ENCODE assay signal across 1 cellular context in genomic region chr12:56117778-56118687, GRCh38.
TF ChIP-seq lines count a peak whose summit lies in the region.

A gene with protein sequence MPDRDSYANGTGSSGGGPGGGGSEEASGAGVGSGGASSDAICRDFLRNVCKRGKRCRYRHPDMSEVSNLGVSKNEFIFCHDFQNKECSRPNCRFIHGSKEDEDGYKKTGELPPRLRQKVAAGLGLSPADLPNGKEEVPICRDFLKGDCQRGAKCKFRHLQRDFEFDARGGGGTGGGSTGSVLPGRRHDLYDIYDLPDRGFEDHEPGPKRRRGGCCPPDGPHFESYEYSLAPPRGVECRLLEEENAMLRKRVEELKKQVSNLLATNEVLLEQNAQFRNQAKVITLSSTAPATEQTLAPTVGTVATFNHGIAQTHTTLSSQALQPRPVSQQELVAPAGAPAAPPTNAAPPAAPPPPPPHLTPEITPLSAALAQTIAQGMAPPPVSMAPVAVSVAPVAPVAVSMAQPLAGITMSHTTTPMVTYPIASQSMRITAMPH (plus strand): TSS chr12:56118266. CDS start chr12:56120563, 2,297 bp downstream.

TF ChIP-seq in HEK293, 187 proteins besides CTCF, POLR2A, EP300 and RAD21 (continued from another document and continues in another):
- peak; percentile 31; the same call in 1 of the 2 replicates for TF ChIP-seq BCL11B (tag by site-specific recombination; IDR thresholded peaks at IDR 0.05; ENCODE audit: low read depth)
- TF ChIP-seq, protein P1, sequence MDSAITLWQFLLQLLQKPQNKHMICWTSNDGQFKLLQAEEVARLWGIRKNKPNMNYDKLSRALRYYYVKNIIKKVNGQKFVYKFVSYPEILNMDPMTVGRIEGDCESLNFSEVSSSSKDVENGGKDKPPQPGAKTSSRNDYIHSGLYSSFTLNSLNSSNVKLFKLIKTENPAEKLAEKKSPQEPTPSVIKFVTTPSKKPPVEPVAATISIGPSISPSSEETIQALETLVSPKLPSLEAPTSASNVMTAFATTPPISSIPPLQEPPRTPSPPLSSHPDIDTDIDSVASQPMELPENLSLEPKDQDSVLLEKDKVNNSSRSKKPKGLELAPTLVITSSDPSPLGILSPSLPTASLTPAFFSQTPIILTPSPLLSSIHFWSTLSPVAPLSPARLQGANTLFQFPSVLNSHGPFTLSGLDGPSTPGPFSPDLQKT (IDR thresholded peaks at IDR 0.05; ENCODE audit: borderline replicate concordance, low read depth, low read length) = peak; percentile 60; the same call in 1 of the 2 replicates
- peak; percentile 93 for TF ChIP-seq KLF8 (tag by site-specific recombination; IDR thresholded peaks at IDR 0.05)
- peak; percentile 44; the same call in 1 of the 2 replicates for TF ChIP-seq ZSCAN23 (tag by site-specific recombination; IDR thresholded peaks at IDR 0.05)
- TF ChIP-seq ZNF2 (tag by site-specific recombination; IDR thresholded peaks at IDR 0.05) = peak; percentile 87
- no peak for TF ChIP-seq ZNF747 (tag by site-specific recombination; IDR thresholded peaks at IDR 0.05)
- TF ChIP-seq ZBTB1 (tag by site-specific recombination; IDR thresholded peaks at IDR 0.05) = peak; percentile 71; the same call in 1 of the 2 replicates
- TF ChIP-seq ZNF623 (tag by site-specific recombination; IDR thresholded peaks at IDR 0.05) = 0 out of 2 replicates have a peak, but pooled peaks have one; percentile 5
- TF ChIP-seq ZNF335 (tag by site-specific recombination; conservative IDR thresholded peaks at IDR 0.05) = peak; percentile 88
- peak; percentile 83; the same call in 1 of the 2 replicates for TF ChIP-seq ZNF501 (tag by site-specific recombination; IDR thresholded peaks at IDR 0.05)
- TF ChIP-seq ZNF394 (tag by site-specific recombination; IDR thresholded peaks at IDR 0.05; ENCODE audit: borderline replicate concordance) = peak; percentile 81
- no peak for TF ChIP-seq ZNF792 (tag by site-specific recombination; IDR thresholded peaks at IDR 0.05)
- 0 out of 2 replicates have a peak, but pooled peaks have one; percentile 32 for TF ChIP-seq ZNF18 (tag by site-specific recombination; IDR thresholded peaks at IDR 0.05)
- peak; percentile 81 for TF ChIP-seq KLF10 (tag by site-specific recombination; IDR thresholded peaks at IDR 0.05)
- TF ChIP-seq YY1 (tag by site-specific recombination; IDR thresholded peaks at IDR 0.05) = peak; percentile 52
- TF ChIP-seq ZNF692 (tag by site-specific recombination; IDR thresholded peaks at IDR 0.05) = peak; percentile 86
- TF ChIP-seq ZBTB11 (tag by site-specific recombination; conservative IDR thresholded peaks at IDR 0.05; ENCODE audit: low read depth) = peak; percentile 95
- 0 out of 2 replicates have a peak, but pooled peaks have one; percentile 7 for TF ChIP-seq AEBP2 (tag by site-specific recombination; IDR thresholded peaks at IDR 0.05; ENCODE audit: borderline replicate concordance)
- TF ChIP-seq ZBTB8A (tag by site-specific recombination; IDR thresholded peaks at IDR 0.05) = peak; percentile 76
- peak; percentile 77 for TF ChIP-seq PATZ1 (tag by site-specific recombination; IDR thresholded peaks at IDR 0.05)
- TF ChIP-seq SP2 (tag by site-specific recombination; IDR thresholded peaks at IDR 0.05) = peak; percentile 98
- TF ChIP-seq ZNF843 (tag by site-specific recombination; IDR thresholded peaks at IDR 0.05) = peak; percentile 83
- peak; percentile 42; the same call in 1 of the 2 replicates for TF ChIP-seq OSR2 (tag by site-specific recombination; IDR thresholded peaks at IDR 0.05)
- TF ChIP-seq BCL11A (tag by site-specific recombination; IDR thresholded peaks at IDR 0.05; ENCODE audit: low read depth) = peak; percentile 45; the same call in 1 of the 2 replicates
- TF ChIP-seq EGR2 (tag by site-specific recombination; IDR thresholded peaks at IDR 0.05; ENCODE audit: low read depth) = peak; percentile 63
- TF ChIP-seq KLF1 (tag by site-specific recombination; IDR thresholded peaks at IDR 0.05) = peak; percentile 79
- no peak for TF ChIP-seq HOXD13 (CRISPR knock-in tag; IDR thresholded peaks at IDR 0.05; ENCODE audit: borderline replicate concordance)
- peak; percentile 55 for TF ChIP-seq ZNF366 (tag by site-specific recombination; conservative IDR thresholded peaks at IDR 0.05)
- TF ChIP-seq, protein P2, sequence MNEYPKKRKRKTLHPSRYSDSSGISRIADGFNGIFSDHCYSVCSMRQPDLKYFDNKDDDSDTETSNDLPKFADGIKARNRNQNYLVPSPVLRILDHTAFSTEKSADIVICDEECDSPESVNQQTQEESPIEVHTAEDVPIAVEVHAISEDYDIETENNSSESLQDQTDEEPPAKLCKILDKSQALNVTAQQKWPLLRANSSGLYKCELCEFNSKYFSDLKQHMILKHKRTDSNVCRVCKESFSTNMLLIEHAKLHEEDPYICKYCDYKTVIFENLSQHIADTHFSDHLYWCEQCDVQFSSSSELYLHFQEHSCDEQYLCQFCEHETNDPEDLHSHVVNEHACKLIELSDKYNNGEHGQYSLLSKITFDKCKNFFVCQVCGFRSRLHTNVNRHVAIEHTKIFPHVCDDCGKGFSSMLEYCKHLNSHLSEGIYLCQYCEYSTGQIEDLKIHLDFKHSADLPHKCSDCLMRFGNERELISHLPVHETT (tag by site-specific recombination; IDR thresholded peaks at IDR 0.05) = peak; percentile 95
- no peak for TF ChIP-seq ZNF426 (tag by site-specific recombination; IDR thresholded peaks at IDR 0.05)
- TF ChIP-seq ZSCAN18 (tag by site-specific recombination; IDR thresholded peaks at IDR 0.05) = 0 out of 2 replicates have a peak, but pooled peaks have one; percentile 27
- TF ChIP-seq REPIN1 (tag by site-specific recombination; IDR thresholded peaks at IDR 0.05; ENCODE audit: low read depth) = no peak
- TF ChIP-seq, protein P3, sequence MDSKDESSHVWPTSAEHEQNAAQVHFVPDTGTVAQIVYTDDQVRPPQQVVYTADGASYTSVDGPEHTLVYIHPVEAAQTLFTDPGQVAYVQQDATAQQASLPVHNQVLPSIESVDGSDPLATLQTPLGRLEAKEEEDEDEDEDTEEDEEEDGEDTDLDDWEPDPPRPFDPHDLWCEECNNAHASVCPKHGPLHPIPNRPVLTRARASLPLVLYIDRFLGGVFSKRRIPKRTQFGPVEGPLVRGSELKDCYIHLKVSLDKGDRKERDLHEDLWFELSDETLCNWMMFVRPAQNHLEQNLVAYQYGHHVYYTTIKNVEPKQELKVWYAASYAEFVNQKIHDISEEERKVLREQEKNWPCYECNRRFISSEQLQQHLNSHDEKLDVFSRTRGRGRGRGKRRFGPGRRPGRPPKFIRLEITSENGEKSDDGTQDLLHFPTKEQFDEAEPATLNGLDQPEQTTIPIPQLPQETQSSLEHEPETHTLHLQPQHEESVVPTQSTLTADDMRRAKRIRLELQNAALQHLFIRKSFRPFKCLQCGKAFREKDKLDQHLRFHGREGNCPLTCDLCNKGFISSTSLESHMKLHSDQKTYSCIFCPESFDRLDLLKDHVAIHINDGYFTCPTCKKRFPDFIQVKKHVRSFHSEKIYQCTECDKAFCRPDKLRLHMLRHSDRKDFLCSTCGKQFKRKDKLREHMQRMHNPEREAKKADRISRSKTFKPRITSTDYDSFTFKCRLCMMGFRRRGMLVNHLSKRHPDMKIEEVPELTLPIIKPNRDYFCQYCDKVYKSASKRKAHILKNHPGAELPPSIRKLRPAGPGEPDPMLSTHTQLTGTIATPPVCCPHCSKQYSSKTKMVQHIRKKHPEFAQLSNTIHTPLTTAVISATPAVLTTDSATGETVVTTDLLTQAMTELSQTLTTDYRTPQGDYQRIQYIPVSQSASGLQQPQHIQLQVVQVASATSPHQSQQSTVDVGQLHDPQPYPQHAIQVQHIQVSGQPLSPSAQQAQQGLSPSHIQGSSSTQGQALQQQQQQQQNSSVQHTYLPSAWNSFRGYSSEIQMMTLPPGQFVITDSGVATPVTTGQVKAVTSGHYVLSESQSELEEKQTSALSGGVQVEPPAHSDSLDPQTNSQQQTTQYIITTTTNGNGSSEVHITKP (tag by site-specific recombination; IDR thresholded peaks at IDR 0.05) = peak; percentile 95
- TF ChIP-seq KLF17 (tag by site-specific recombination; IDR thresholded peaks at IDR 0.05) = peak; percentile 83
- TF ChIP-seq GLIS1 (tag by site-specific recombination; IDR thresholded peaks at IDR 0.05) = peak; percentile 84
- no peak for TF ChIP-seq ZNF114 (tag by site-specific recombination; IDR thresholded peaks at IDR 0.05)
